In genomic region chr12:67593871-67594330, GRCh38 we compare ENCODE assay signal across 20 cellular contexts. TPM values are rescaled to one million over a fixed set of nuclear protein-coding genes. Genes with fewer than 3 reads are reported as not detected.
DNase-seq lines count a peak whose midpoint lies in the region; ATAC-seq and TF ChIP-seq lines count a peak whose summit lies in the region.
"Had no signal": no experiment of that assay in that cellular context is flagged by ENCODE, and none has a peak within 500 bp of the region (broad histone marks: within the 10 kb centered on the region; RNA-seq: fewer than 3 reads in every experiment).

No MANE protein-coding gene starts in this region.

- no peak for TF ChIP-seq POLR2A in HCT116 (IDR thresholded peaks at IDR 0.05; ENCODE audit: borderline replicate concordance, extremely low read depth, insufficient read depth, insufficient read length)

- H3K27ac ChIP-seq in HCT116 (ENCODE audit: low read depth, low read length): peak overlapping the region; percentile 54
- no peak overlapping the region for H3K27ac ChIP-seq in mesendoderm (ENCODE audit: low read depth, low read length)

- peaks cover 10% of the 10 kb centered on the region for H3K36me3 Mint-ChIP-seq in activated CD8-positive, alpha-beta memory T cell treated with anti-CD3 and anti-CD28 coated beads, Interleukin-2, amount 10 ng/mL, durations not matched to agents 7 days and 5 days
- H3K36me3 Mint-ChIP-seq in immature natural killer cell: no peaks in the 10 kb centered on the region
- no peaks in the 10 kb centered on the region for H3K36me3 Mint-ChIP-seq in stimulated activated effector memory CD8-positive, alpha-beta T cell treated with anti-CD3 and anti-CD28 coated beads, Interleukin-12 subunit alpha, Interleukin-12 subunit beta, amount 100 ng/mL, for 72 hours
- H3K36me3 Mint-ChIP-seq: brain had no signal

- no peak overlapping the region for H4K8ac ChIP-seq in mesendoderm (ENCODE audit: low read depth, low read length)

- BruUV-seq in HCT116 (replicated peaks; lab: Mats Ljungman, UMichigan): no TSS peak

- no peaks in the 10 kb centered on the region for H4K20me1 ChIP-seq in HCT116 (ENCODE audit: insufficient read depth)
- H4K20me1 ChIP-seq: BLaER1 treated with 17β-estradiol and CSF1 and Interleukin-3, amounts not matched to agents 10 nM and 100 nM had no signal

- H3K79me1 ChIP-seq in mesendoderm (ENCODE audit: low read length): no peaks in the 10 kb centered on the region

- no peak for ATAC-seq in activated CD8-positive, alpha-beta memory T cell treated with anti-CD3 and anti-CD28 coated beads, Interleukin-2, amount 10 ng/mL, durations not matched to agents 7 days and 5 days
- ATAC-seq in HCT116: peak; percentile 11; the same call in 1 of the 2 replicates
- peak; percentile 43 for ATAC-seq in stimulated activated effector memory CD8-positive, alpha-beta T cell treated with anti-CD3 and anti-CD28 coated beads, Interleukin-12 subunit alpha, Interleukin-12 subunit beta, amount 100 ng/mL, for 72 hours
- ATAC-seq: left lobe of liver had no signal

- H3K18ac ChIP-seq in mesendoderm (ENCODE audit: low read length): no peak overlapping the region

- no peaks in the 10 kb centered on the region for H3K27me3 Mint-ChIP-seq in activated CD8-positive, alpha-beta memory T cell treated with anti-CD3 and anti-CD28 coated beads, Interleukin-2, amount 10 ng/mL, durations not matched to agents 7 days and 5 days
- peaks cover 0 to 2% (median 0%) of the 10 kb centered on the region in 3 donors for H3K27me3 Mint-ChIP-seq in immature natural killer cell (ENCODE audit: low read depth in 3 of 3)
- H3K27me3 Mint-ChIP-seq: IgD-negative memory B cell had no signal

- no peak for TF ChIP-seq CTCF in HCT116 (IDR thresholded peaks at IDR 0.05 in 2 of 3, conservative IDR thresholded peaks at IDR 0.05 in 1 of 3; ENCODE audit: borderline replicate concordance in 1 of 3, insufficient read depth in 1 of 3, low read depth in 2 of 3, low read length in 2 of 3)

- H3K23ac ChIP-seq in mesendoderm (ENCODE audit: low read length): no peak overlapping the region

- H3K4ac ChIP-seq in mesendoderm (ENCODE audit: low read depth, low read length): no peak overlapping the region

- H2AK5ac ChIP-seq in mesendoderm (ENCODE audit: low read length): no peak overlapping the region

- CTCF ChIA-PET in activated CD8-positive, alpha-beta memory T cell treated with anti-CD3 and anti-CD28 coated beads, Interleukin-2, amount 10 ng/mL, durations not matched to agents 7 days and 5 days (lab: Charles Lee): interaction anchor here (1.2 to 1.6 kb wide), 5 partner anchors 9 to 37 kb away, joined by 3 to 4 read pairs (median 4); no protein-coding TSS in a partner anchor
- CTCF ChIA-PET in HCT116 (lab: Charles Lee): no interaction called here

- WGBS in mesendoderm (ENCODE audit: extremely low coverage, insufficient coverage, low lambda C conversion rate): no CpG with 5 or more reads among the region's 1 CpG

- no peak overlapping the region for H2BK120ac ChIP-seq in mesendoderm (ENCODE audit: low read depth, low read length)

- H3K9ac ChIP-seq in HCT116 (ENCODE audit: low read length) (peak overlapping the region; percentile 24; the same call in 1 of the 2 replicates), mesendoderm (ENCODE audit: low read length) (no peak overlapping the region)
- H3K9ac ChIP-seq: BLaER1 treated with 17β-estradiol and CSF1 and Interleukin-3, amounts not matched to agents 10 nM and 100 nM had no signal

- peaks cover under 1% of the 10 kb centered on the region for H3K9me3 Mint-ChIP-seq in activated CD8-positive, alpha-beta memory T cell treated with anti-CD3 and anti-CD28 coated beads, Interleukin-2, amount 10 ng/mL, durations not matched to agents 7 days and 5 days (ENCODE audit: low read depth)
- H3K9me3 Mint-ChIP-seq in immature natural killer cell: no peaks in the 10 kb centered on the region
- peaks cover 5% of the 10 kb centered on the region for H3K9me3 Mint-ChIP-seq in stimulated activated effector memory CD8-positive, alpha-beta T cell treated with anti-CD3 and anti-CD28 coated beads, Interleukin-12 subunit alpha, Interleukin-12 subunit beta, amount 100 ng/mL, for 72 hours

- H2AFZ ChIP-seq in HCT116 (ENCODE audit: low read depth, low read length, poor library complexity, severe bottlenecking): peak overlapping the region; percentile 64

- no peak overlapping the region for H3K56ac ChIP-seq in mesendoderm (ENCODE audit: low read length)

- no peaks in the 10 kb centered on the region for H3K9me3 ChIP-seq in HCT116 (ENCODE audit: control insufficient read depth in 1 of 2, insufficient read depth in 1 of 2, low read depth in 1 of 2, low read length in 2 of 2)

- POLR2A ChIA-PET in HCT116 (lab: Charles Lee): no interaction called here

- H3K27me3 ChIP-seq in HCT116 (ENCODE audit: insufficient read depth, low read length) (no peaks in the 10 kb centered on the region), mesendoderm (ENCODE audit: insufficient read depth, low read length, poor library complexity) (no peaks in the 10 kb centered on the region)
- H3K27me3 ChIP-seq: BLaER1 treated with 17β-estradiol and CSF1 and Interleukin-3, amounts not matched to agents 10 nM and 100 nM had no signal

- no peaks in the 10 kb centered on the region for H3K36me3 ChIP-seq in HCT116 (ENCODE audit: control insufficient read depth in 1 of 2, insufficient read depth in 2 of 2, low read length in 2 of 2)
- no peaks in the 10 kb centered on the region for H3K36me3 ChIP-seq in mesendoderm (ENCODE audit: control insufficient read depth, insufficient read depth, low read length)
- H3K36me3 ChIP-seq: BLaER1 treated with 17β-estradiol and CSF1 and Interleukin-3, amounts not matched to agents 10 nM and 100 nM had no signal

- intact Hi-C loops in HCT116 (cut with micrococcal nuclease): loop anchor here (1.0 kb wide), 1 partner anchor 54 kb away; the partner anchor contains the start of gene DYRK2

- TF ChIP-seq RAD21 in HCT116 (IDR thresholded peaks at IDR 0.05; ENCODE audit: low read depth): no peak

- H3K4me3 ChIP-seq in HCT116 (replicated peaks in 1 of 2; ENCODE audit: low read depth in 1 of 2, low read length in 2 of 2) (peak overlapping the region in 1 of 2 experiments; percentile 17; a peak in 2 of 4 replicates), mesendoderm (ENCODE audit: low read length) (no peak overlapping the region)
- H3K4me3 ChIP-seq: BLaER1 treated with 17β-estradiol and CSF1 and Interleukin-3, amounts not matched to agents 10 nM and 100 nM had no signal

- peak overlapping the region; percentile 39 for H3K27ac Mint-ChIP-seq in activated CD8-positive, alpha-beta memory T cell treated with anti-CD3 and anti-CD28 coated beads, Interleukin-2, amount 10 ng/mL, durations not matched to agents 7 days and 5 days
- H3K27ac Mint-ChIP-seq in immature natural killer cell: peak overlapping the region in 5 of 6 donors; percentile 29 to 90 (median 67)
- no peak overlapping the region for H3K27ac Mint-ChIP-seq in stimulated activated effector memory CD8-positive, alpha-beta T cell treated with anti-CD3 and anti-CD28 coated beads, Interleukin-12 subunit alpha, Interleukin-12 subunit beta, amount 100 ng/mL, for 72 hours
- H3K27ac Mint-ChIP-seq: IgD-negative memory B cell had no signal

- H3K4me1 Mint-ChIP-seq in activated CD8-positive, alpha-beta memory T cell treated with anti-CD3 and anti-CD28 coated beads, Interleukin-2, amount 10 ng/mL, durations not matched to agents 7 days and 5 days: peaks cover 34% of the 10 kb centered on the region
- peaks cover 43 to 49% of the 10 kb centered on the region in 2 donors for H3K4me1 Mint-ChIP-seq in immature natural killer cell
- H3K4me1 Mint-ChIP-seq in stimulated activated effector memory CD8-positive, alpha-beta T cell treated with anti-CD3 and anti-CD28 coated beads, Interleukin-12 subunit alpha, Interleukin-12 subunit beta, amount 100 ng/mL, for 72 hours: peaks cover 40% of the 10 kb centered on the region

- H3K79me2 ChIP-seq in HCT116 (ENCODE audit: insufficient read depth, low read length) (no peaks in the 10 kb centered on the region), mesendoderm (ENCODE audit: control insufficient read depth, insufficient read depth, low read length) (no peaks in the 10 kb centered on the region)

- H3K9me2 ChIP-seq in HCT116 (ENCODE audit: insufficient read depth): no peaks in the 10 kb centered on the region

- no peak overlapping the region for H2BK15ac ChIP-seq in mesendoderm (replicated peaks; ENCODE audit: low read depth)

- no peak overlapping the region for H4K5ac ChIP-seq in mesendoderm (ENCODE audit: low read length)

- DNase-seq in activated CD8-positive, alpha-beta memory T cell treated with anti-CD3 and anti-CD28 coated beads, Interleukin-2, amount 10 ng/mL, durations not matched to agents 7 days and 5 days: no peak
- DNase-seq in activated CD8-positive, alpha-beta memory T cell treated with anti-CD3 and anti-CD28 coated beads, Interleukin-2, amount 50 U/mL, for 4 hours: no peak
- DNase-seq in HCT116 (ENCODE audit: low read depth, low spot score) (no peak), immature natural killer cell (no peak), mesendoderm (no peak)
- no peak for DNase-seq in stimulated activated effector memory CD8-positive, alpha-beta T cell treated with anti-CD3 and anti-CD28 coated beads, Interleukin-12 subunit alpha, Interleukin-12 subunit beta, amount 100 ng/mL, for 72 hours (ENCODE audit: low spot score in 2 of 2)
- DNase-seq in stimulated activated CD4-positive, alpha-beta T cell treated with anti-CD3 and anti-CD28 coated beads, Interleukin-4, amount 100 ng/mL, for 4 hours: no peak
- DNase-seq in stimulated activated CD4-positive, alpha-beta T cell treated with anti-CD3 and anti-CD28 coated beads, Interleukin-2, amount 100 ng/mL, for 48 hours: no peak
- DNase-seq: activated CD4-positive, alpha-beta T cell treated with anti-CD3 and anti-CD28 coated beads for 1 hour; DMS 273 treated with DMSO at 0.1 percent for 48 hours; head of caudate nucleus; midbrain; NCI-H1105; NCI-H1930; stimulated activated CD4-positive, alpha-beta T cell treated with anti-CD3 and anti-CD28 coated beads, Interleukin-15, amount 100 ng/mL, for 24 hours; stimulated activated CD8-positive, alpha-beta memory T cell treated with anti-CD3 and anti-CD28 coated beads, Interleukin-4, amount 100 ng/mL, for 48 hours had no signal

- H2BK5ac ChIP-seq in mesendoderm (ENCODE audit: low read length): no peak overlapping the region

- H3K4me2 ChIP-seq in HCT116 (ENCODE audit: low read length) (peak overlapping the region; percentile 67), mesendoderm (ENCODE audit: low read length) (no peak overlapping the region)

- H3K4me3 Mint-ChIP-seq in activated CD8-positive, alpha-beta memory T cell treated with anti-CD3 and anti-CD28 coated beads, Interleukin-2, amount 10 ng/mL, durations not matched to agents 7 days and 5 days: no peak overlapping the region
- no peak overlapping the region for H3K4me3 Mint-ChIP-seq in immature natural killer cell
- no peak overlapping the region for H3K4me3 Mint-ChIP-seq in stimulated activated effector memory CD8-positive, alpha-beta T cell treated with anti-CD3 and anti-CD28 coated beads, Interleukin-12 subunit alpha, Interleukin-12 subunit beta, amount 100 ng/mL, for 72 hours
- H3K4me3 Mint-ChIP-seq: brain had no signal

- H3K4me1 ChIP-seq in HCT116 (ENCODE audit: control insufficient read depth in 1 of 2, insufficient read depth in 2 of 2, low read length in 2 of 2) (peaks cover 18 to 35% of the 10 kb centered on the region in 2 experiments), mesendoderm (ENCODE audit: control insufficient read depth, low read depth, low read length) (no peaks in the 10 kb centered on the region)

- RAD21 ChIA-PET in HCT116 (lab: Charles Lee; ENCODE audit: low non-redundant PET in 1 of 2, low total read pairs in 2 of 2, uncharacterized antibody in 2 of 2, unreplicated experiment in 2 of 2): no interaction called here

RNA-seq across cellular contexts. Expression of gene DYRK2, which starts 54.6 kb away (rescaled TPM):
- 10 to 100 TPM; 27.7 to 46.6 TPM for total RNA-seq in activated CD8-positive, alpha-beta memory T cell treated with anti-CD3 and anti-CD28 coated beads, Interleukin-2, amount 10 ng/mL, durations not matched to agents 7 days and 5 days
- total RNA-seq in HCT116 (2021; ENCODE audit: unreplicated experiment): 28.7 TPM
- polyA plus RNA-seq in HCT116 (2012): 18.7 and 24.7 TPM in 2 replicates
- 10 to 100 TPM; 30.4 to 82.4 (median 45.1) TPM for polyA plus RNA-seq in immature natural killer cell
- 17.7 TPM for polyA plus RNA-seq in mesendoderm (2013, experiment 1 of 2)
- 18.5 TPM for polyA plus RNA-seq in mesendoderm (2013, experiment 2 of 2)
